1 cellular context compared by ENCODE assay signal in genomic region chr13:45434556-45435371, GRCh38.
TF ChIP-seq lines count a peak whose summit lies in the region.

No MANE protein-coding gene starts in this region.

TF ChIP-seq in HepG2, 621 proteins besides CTCF, POLR2A, EP300 and RAD21 (continued from another document and continues in another):
- TF ChIP-seq, protein P1, sequence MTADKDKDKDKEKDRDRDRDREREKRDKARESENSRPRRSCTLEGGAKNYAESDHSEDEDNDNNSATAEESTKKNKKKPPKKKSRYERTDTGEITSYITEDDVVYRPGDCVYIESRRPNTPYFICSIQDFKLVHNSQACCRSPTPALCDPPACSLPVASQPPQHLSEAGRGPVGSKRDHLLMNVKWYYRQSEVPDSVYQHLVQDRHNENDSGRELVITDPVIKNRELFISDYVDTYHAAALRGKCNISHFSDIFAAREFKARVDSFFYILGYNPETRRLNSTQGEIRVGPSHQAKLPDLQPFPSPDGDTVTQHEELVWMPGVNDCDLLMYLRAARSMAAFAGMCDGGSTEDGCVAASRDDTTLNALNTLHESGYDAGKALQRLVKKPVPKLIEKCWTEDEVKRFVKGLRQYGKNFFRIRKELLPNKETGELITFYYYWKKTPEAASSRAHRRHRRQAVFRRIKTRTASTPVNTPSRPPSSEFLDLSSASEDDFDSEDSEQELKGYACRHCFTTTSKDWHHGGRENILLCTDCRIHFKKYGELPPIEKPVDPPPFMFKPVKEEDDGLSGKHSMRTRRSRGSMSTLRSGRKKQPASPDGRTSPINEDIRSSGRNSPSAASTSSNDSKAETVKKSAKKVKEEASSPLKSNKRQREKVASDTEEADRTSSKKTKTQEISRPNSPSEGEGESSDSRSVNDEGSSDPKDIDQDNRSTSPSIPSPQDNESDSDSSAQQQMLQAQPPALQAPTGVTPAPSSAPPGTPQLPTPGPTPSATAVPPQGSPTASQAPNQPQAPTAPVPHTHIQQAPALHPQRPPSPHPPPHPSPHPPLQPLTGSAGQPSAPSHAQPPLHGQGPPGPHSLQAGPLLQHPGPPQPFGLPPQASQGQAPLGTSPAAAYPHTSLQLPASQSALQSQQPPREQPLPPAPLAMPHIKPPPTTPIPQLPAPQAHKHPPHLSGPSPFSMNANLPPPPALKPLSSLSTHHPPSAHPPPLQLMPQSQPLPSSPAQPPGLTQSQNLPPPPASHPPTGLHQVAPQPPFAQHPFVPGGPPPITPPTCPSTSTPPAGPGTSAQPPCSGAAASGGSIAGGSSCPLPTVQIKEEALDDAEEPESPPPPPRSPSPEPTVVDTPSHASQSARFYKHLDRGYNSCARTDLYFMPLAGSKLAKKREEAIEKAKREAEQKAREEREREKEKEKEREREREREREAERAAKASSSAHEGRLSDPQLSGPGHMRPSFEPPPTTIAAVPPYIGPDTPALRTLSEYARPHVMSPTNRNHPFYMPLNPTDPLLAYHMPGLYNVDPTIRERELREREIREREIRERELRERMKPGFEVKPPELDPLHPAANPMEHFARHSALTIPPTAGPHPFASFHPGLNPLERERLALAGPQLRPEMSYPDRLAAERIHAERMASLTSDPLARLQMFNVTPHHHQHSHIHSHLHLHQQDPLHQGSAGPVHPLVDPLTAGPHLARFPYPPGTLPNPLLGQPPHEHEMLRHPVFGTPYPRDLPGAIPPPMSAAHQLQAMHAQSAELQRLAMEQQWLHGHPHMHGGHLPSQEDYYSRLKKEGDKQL (CRISPR knock-in tag; IDR thresholded peaks at IDR 0.05; ENCODE audit: low read depth), result 0 out of 2 replicates have a peak, but pooled peaks have one; percentile 24
- TF ChIP-seq KDM5A (IDR thresholded peaks at IDR 0.05; ENCODE audit: borderline replicate concordance, low read length) (no peak), AKAP8 (CRISPR knock-in tag; IDR thresholded peaks at IDR 0.05) (no peak), SP4 (CRISPR knock-in tag; IDR thresholded peaks at IDR 0.05) (no peak), SMARCE1 (IDR thresholded peaks at IDR 0.05; ENCODE audit: borderline replicate concordance) (no peak), HHEX (CRISPR knock-in tag; IDR thresholded peaks at IDR 0.05) (no peak), ZSCAN12 (CRISPR knock-in tag; IDR thresholded peaks at IDR 0.05) (no peak), JUN (CRISPR knock-in tag; IDR thresholded peaks at IDR 0.05) (no peak), ZNF691 (CRISPR knock-in tag; IDR thresholded peaks at IDR 0.05; ENCODE audit: borderline replicate concordance, low read depth) (no peak), MBD4 (IDR thresholded peaks at IDR 0.05; ENCODE audit: borderline replicate concordance, low read length) (no peak), ZBTB3 (CRISPR knock-in tag; IDR thresholded peaks at IDR 0.05; ENCODE audit: borderline replicate concordance, low read depth) (0 out of 2 replicates have a peak, but pooled peaks have one; percentile 59), ATF6 (CRISPR knock-in tag; conservative IDR thresholded peaks at IDR 0.05) (no peak), MEF2D (CRISPR knock-in tag; IDR thresholded peaks at IDR 0.05) (no peak), ERF (CRISPR knock-in tag; IDR thresholded peaks at IDR 0.05) (no peak), KDM6A (CRISPR knock-in tag; IDR thresholded peaks at IDR 0.05; ENCODE audit: low read depth) (0 out of 2 replicates have a peak, but pooled peaks have one; percentile 16), ZNF75D (CRISPR knock-in tag; IDR thresholded peaks at IDR 0.05; ENCODE audit: borderline replicate concordance) (no peak), PPARG (CRISPR knock-in tag; conservative IDR thresholded peaks at IDR 0.05) (peak; percentile 70), FOXO1 (CRISPR knock-in tag; IDR thresholded peaks at IDR 0.05) (no peak), GZF1 (CRISPR knock-in tag; IDR thresholded peaks at IDR 0.05) (no peak), MTF2 (CRISPR knock-in tag; IDR thresholded peaks at IDR 0.05; ENCODE audit: borderline replicate concordance) (no peak), SNRNP70 (IDR thresholded peaks at IDR 0.05; ENCODE audit: low read depth, low read length) (no peak), FOXJ3 (CRISPR knock-in tag; IDR thresholded peaks at IDR 0.05; ENCODE audit: borderline replicate concordance) (no peak; the same call in 1 of the 2 replicates), ZNF850 (CRISPR knock-in tag; conservative IDR thresholded peaks at IDR 0.05) (no peak), FOSL2 (CRISPR knock-in tag; IDR thresholded peaks at IDR 0.05) (peak; percentile 72), EHMT2 (IDR thresholded peaks at IDR 0.05; ENCODE audit: borderline replicate concordance, low read depth, low read length) (peak; percentile 19; the same call in 1 of the 2 replicates), MYNN (CRISPR knock-in tag; IDR thresholded peaks at IDR 0.05; ENCODE audit: low read depth) (no peak), SOX6 (IDR thresholded peaks at IDR 0.05) (no peak), SOX6 (CRISPR knock-in tag; IDR thresholded peaks at IDR 0.05) (peak; percentile 86), RFXANK (CRISPR knock-in tag; IDR thresholded peaks at IDR 0.05) (no peak), MLLT10 (CRISPR knock-in tag; IDR thresholded peaks at IDR 0.05) (no peak), ZNF18 (CRISPR knock-in tag; IDR thresholded peaks at IDR 0.05; ENCODE audit: insufficient replicate concordance) (no peak), ZNF101 (CRISPR knock-in tag; IDR thresholded peaks at IDR 0.05; ENCODE audit: borderline replicate concordance, low read depth) (no peak), EEA1 (CRISPR knock-in tag; IDR thresholded peaks at IDR 0.05; ENCODE audit: borderline replicate concordance) (no peak), ZNF225 (CRISPR knock-in tag; IDR thresholded peaks at IDR 0.05) (no peak), FLYWCH1 (CRISPR knock-in tag; IDR thresholded peaks at IDR 0.05) (no peak), GFI1 (CRISPR knock-in tag; IDR thresholded peaks at IDR 0.05; ENCODE audit: borderline replicate concordance) (no peak), PHF21A (CRISPR knock-in tag; IDR thresholded peaks at IDR 0.05) (no peak), NFIC (IDR thresholded peaks at IDR 0.05; ENCODE audit: low read length) (peak; percentile 31; the same call in 1 of the 2 replicates)
- TF ChIP-seq, protein P2, sequence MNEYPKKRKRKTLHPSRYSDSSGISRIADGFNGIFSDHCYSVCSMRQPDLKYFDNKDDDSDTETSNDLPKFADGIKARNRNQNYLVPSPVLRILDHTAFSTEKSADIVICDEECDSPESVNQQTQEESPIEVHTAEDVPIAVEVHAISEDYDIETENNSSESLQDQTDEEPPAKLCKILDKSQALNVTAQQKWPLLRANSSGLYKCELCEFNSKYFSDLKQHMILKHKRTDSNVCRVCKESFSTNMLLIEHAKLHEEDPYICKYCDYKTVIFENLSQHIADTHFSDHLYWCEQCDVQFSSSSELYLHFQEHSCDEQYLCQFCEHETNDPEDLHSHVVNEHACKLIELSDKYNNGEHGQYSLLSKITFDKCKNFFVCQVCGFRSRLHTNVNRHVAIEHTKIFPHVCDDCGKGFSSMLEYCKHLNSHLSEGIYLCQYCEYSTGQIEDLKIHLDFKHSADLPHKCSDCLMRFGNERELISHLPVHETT (CRISPR knock-in tag; conservative IDR thresholded peaks at IDR 0.05), result no peak
- TF ChIP-seq, protein P3, sequence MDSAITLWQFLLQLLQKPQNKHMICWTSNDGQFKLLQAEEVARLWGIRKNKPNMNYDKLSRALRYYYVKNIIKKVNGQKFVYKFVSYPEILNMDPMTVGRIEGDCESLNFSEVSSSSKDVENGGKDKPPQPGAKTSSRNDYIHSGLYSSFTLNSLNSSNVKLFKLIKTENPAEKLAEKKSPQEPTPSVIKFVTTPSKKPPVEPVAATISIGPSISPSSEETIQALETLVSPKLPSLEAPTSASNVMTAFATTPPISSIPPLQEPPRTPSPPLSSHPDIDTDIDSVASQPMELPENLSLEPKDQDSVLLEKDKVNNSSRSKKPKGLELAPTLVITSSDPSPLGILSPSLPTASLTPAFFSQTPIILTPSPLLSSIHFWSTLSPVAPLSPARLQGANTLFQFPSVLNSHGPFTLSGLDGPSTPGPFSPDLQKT (CRISPR knock-in tag; IDR thresholded peaks at IDR 0.05; ENCODE audit: borderline replicate concordance), result no peak
- TF ChIP-seq, protein P4, sequence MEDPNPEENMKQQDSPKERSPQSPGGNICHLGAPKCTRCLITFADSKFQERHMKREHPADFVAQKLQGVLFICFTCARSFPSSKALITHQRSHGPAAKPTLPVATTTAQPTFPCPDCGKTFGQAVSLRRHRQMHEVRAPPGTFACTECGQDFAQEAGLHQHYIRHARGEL (CRISPR knock-in tag; IDR thresholded peaks at IDR 0.05), result no peak
- TF ChIP-seq, protein P5, sequence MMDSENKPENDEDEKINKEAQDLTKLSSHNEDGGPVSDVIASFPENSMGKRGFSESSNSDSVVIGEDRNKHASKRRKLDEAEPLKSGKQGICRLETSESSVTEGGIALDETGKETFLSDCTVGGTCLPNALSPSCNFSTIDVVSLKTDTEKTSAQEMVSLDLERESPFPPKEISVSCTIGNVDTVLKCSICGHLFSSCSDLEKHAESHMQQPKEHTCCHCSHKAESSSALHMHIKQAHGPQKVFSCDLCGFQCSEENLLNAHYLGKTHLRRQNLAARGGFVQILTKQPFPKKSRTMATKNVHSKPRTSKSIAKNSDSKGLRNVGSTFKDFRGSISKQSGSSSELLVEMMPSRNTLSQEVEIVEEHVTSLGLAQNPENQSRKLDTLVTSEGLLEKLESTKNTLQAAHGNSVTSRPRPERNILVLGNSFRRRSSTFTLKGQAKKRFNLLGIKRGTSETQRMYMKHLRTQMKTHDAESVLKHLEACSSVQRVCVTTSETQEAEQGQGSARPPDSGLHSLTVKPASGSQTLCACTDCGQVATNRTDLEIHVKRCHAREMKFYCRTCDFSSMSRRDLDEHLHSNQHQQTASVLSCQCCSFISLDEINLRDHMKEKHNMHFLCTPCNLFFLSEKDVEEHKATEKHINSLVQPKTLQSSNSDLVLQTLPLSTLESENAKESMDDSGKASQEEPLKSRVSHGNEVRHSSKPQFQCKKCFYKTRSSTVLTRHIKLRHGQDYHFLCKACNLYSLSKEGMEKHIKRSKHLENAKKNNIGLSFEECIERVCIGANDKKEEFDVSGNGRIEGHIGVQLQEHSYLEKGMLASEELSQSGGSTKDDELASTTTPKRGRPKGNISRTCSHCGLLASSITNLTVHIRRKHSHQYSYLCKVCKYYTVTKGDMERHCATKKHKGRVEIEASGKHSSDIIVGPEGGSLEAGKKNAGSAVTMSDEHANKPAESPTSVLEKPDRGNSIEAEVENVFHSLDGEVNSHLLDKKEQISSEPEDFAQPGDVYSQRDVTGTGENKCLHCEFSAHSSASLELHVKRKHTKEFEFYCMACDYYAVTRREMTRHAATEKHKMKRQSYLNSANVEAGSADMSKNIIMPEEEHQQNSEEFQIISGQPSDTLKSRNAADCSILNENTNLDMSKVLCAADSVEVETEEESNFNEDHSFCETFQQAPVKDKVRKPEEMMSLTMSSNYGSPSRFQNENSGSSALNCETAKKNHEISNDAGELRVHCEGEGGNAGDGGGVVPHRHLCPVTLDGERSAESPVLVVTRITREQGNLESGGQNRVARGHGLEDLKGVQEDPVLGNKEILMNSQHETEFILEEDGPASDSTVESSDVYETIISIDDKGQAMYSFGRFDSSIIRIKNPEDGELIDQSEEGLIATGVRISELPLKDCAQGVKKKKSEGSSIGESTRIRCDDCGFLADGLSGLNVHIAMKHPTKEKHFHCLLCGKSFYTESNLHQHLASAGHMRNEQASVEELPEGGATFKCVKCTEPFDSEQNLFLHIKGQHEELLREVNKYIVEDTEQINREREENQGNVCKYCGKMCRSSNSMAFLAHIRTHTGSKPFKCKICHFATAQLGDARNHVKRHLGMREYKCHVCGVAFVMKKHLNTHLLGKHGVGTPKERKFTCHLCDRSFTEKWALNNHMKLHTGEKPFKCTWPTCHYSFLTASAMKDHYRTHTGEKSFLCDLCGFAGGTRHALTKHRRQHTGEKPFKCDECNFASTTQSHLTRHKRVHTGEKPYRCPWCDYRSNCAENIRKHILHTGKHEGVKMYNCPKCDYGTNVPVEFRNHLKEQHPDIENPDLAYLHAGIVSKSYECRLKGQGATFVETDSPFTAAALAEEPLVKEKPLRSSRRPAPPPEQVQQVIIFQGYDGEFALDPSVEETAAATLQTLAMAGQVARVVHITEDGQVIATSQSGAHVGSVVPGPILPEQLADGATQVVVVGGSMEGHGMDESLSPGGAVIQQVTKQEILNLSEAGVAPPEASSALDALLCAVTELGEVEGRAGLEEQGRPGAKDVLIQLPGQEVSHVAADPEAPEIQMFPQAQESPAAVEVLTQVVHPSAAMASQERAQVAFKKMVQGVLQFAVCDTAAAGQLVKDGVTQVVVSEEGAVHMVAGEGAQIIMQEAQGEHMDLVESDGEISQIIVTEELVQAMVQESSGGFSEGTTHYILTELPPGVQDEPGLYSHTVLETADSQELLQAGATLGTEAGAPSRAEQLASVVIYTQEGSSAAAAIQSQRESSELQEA (CRISPR knock-in tag; IDR thresholded peaks at IDR 0.05; ENCODE audit: not compliant biosample characterization), result no peak
